ENCODE assay signal across 8 cellular contexts in genomic region chr11:62601114-62601363, GRCh38. TPM values are rescaled to one million over a fixed set of nuclear protein-coding genes. Genes with fewer than 3 reads are reported as not detected.
DNase-seq lines count a peak whose midpoint lies in the region; ATAC-seq and TF ChIP-seq lines count a peak whose summit lies in the region.

No MANE protein-coding gene starts in this region.

- no peaks in the 10 kb centered on the region for H3K9me3 Mint-ChIP-seq in activated CD4-positive, alpha-beta memory T cell treated with anti-CD3 and anti-CD28 coated beads, Interleukin-2, amount 10 ng/mL, durations not matched to agents 7 days and 5 days
- no peaks in the 10 kb centered on the region for H3K9me3 Mint-ChIP-seq in osteocyte (ENCODE audit: unreplicated experiment)

- ATAC-seq in HG03139 (IDR thresholded peaks at IDR 0.05; ENCODE audit: unreplicated experiment) (peak; percentile 4), HG03135 (IDR thresholded peaks at IDR 0.05; ENCODE audit: unreplicated experiment) (no peak), GM21529 (IDR thresholded peaks at IDR 0.05; ENCODE audit: unreplicated experiment) (no peak)

- TF ChIP-seq CTCF in foreskin fibroblast (IDR thresholded peaks at IDR 0.05; ENCODE audit: low read depth, low read length) (no peak), osteocyte (IDR thresholded peaks at IDR 0.05) (no peak)

- peak; percentile 52 for DNase-seq in activated CD4-positive, alpha-beta memory T cell treated with anti-CD3 and anti-CD28 coated beads, Interleukin-2, amount 10 ng/mL, durations not matched to agents 7 days and 5 days
- DNase-seq in foreskin fibroblast (peak in 1 of 2 donors; percentile 71), osteocyte (ENCODE audit: extremely low spot score, unreplicated experiment) (no peak), NCI-H1105 (lab: John Stamatoyannopoulos, UW) (no peak)

- CTCF ChIA-PET in activated CD4-positive, alpha-beta memory T cell treated with anti-CD3 and anti-CD28 coated beads, Interleukin-2, amount 10 ng/mL, durations not matched to agents 7 days and 5 days (lab: Charles Lee) = interaction anchor here (0.6 to 3.3 kb wide), 10 partner anchors 9 to 1154 kb away, joined by 3 to 51 read pairs (median 6); partner anchors contain the start of genes EEF1G, HNRNPUL2, TTC9C and TUT1

- H3K27ac Mint-ChIP-seq in activated CD4-positive, alpha-beta memory T cell treated with anti-CD3 and anti-CD28 coated beads, Interleukin-2, amount 10 ng/mL, durations not matched to agents 7 days and 5 days = peak overlapping the region; percentile 88
- peak overlapping the region; percentile 96 for H3K27ac Mint-ChIP-seq in osteocyte (ENCODE audit: unreplicated experiment)

- H3K36me3 Mint-ChIP-seq in activated CD4-positive, alpha-beta memory T cell treated with anti-CD3 and anti-CD28 coated beads, Interleukin-2, amount 10 ng/mL, durations not matched to agents 7 days and 5 days (ENCODE audit: low read depth) = peaks cover 71% of the 10 kb centered on the region
- peaks cover 36% of the 10 kb centered on the region for H3K36me3 Mint-ChIP-seq in osteocyte (ENCODE audit: unreplicated experiment)

- H3K36me3 ChIP-seq in ES-I3 (ENCODE audit: insufficient read depth, low read length) = peaks cover 16% of the 10 kb centered on the region; the same call in 1 of the 2 replicates

- H3K4me3 ChIP-seq in foreskin fibroblast (ENCODE audit: low read depth in 1 of 2, low read length in 2 of 2) = peak overlapping the region; percentile 93 to 98

- H3K4me1 ChIP-seq in ES-I3 (ENCODE audit: insufficient read depth, low read length) = peaks cover 18% of the 10 kb centered on the region

- H3K27me3 Mint-ChIP-seq in activated CD4-positive, alpha-beta memory T cell treated with anti-CD3 and anti-CD28 coated beads, Interleukin-2, amount 10 ng/mL, durations not matched to agents 7 days and 5 days = no peaks in the 10 kb centered on the region
- no peaks in the 10 kb centered on the region for H3K27me3 Mint-ChIP-seq in osteocyte (ENCODE audit: unreplicated experiment)

- peak overlapping the region; percentile 96 for H3K9ac ChIP-seq in ES-I3 (ENCODE audit: low read depth, low read length)

- H3K9me3 ChIP-seq in ES-I3 (ENCODE audit: control insufficient read depth, insufficient read depth, low read length) = no peaks in the 10 kb centered on the region

- peaks cover 54% of the 10 kb centered on the region for H3K4me1 Mint-ChIP-seq in activated CD4-positive, alpha-beta memory T cell treated with anti-CD3 and anti-CD28 coated beads, Interleukin-2, amount 10 ng/mL, durations not matched to agents 7 days and 5 days
- peaks cover 32% of the 10 kb centered on the region for H3K4me1 Mint-ChIP-seq in osteocyte (ENCODE audit: unreplicated experiment)

- peak overlapping the region; percentile 85 for H3K4me3 Mint-ChIP-seq in activated CD4-positive, alpha-beta memory T cell treated with anti-CD3 and anti-CD28 coated beads, Interleukin-2, amount 10 ng/mL, durations not matched to agents 7 days and 5 days
- H3K4me3 Mint-ChIP-seq in osteocyte (ENCODE audit: unreplicated experiment) = peak overlapping the region; percentile 84

- POLR2A ChIA-PET in activated CD4-positive, alpha-beta memory T cell treated with anti-CD3 and anti-CD28 coated beads, Interleukin-2, amount 10 ng/mL, durations not matched to agents 7 days and 5 days (lab: Charles Lee) = interaction anchor here (0.6 to 6.4 kb wide), 30 partner anchors 10 to 280 kb away, joined by 3 to 116 read pairs (median 6); partner anchors contain the start of genes B3GAT3, C11orf98, CSKMT and EEF1G

RNA-seq across cellular contexts. Expression of gene MTA2, which starts 0.6 kb away (rescaled TPM):
- 100 to 1,000 TPM; 226 TPM for total RNA-seq in activated CD4-positive, alpha-beta memory T cell treated with anti-CD3 and anti-CD28 coated beads, Interleukin-2, amount 10 ng/mL, durations not matched to agents 7 days and 5 days
- 91.6 and 107 TPM in 2 replicates for total RNA-seq in osteocyte

RNA-seq across cellular contexts. Expression of gene TUT1, which starts 9.7 kb away (rescaled TPM):
- total RNA-seq in activated CD4-positive, alpha-beta memory T cell treated with anti-CD3 and anti-CD28 coated beads, Interleukin-2, amount 10 ng/mL, durations not matched to agents 7 days and 5 days = 10 to 100 TPM; 23.7 to 25.2 TPM
- total RNA-seq in osteocyte = 12.7 and 15.6 TPM in 2 replicates

RNA-seq across cellular contexts. Expression of gene EML3, which starts 11.5 kb away (rescaled TPM):
- total RNA-seq in activated CD4-positive, alpha-beta memory T cell treated with anti-CD3 and anti-CD28 coated beads, Interleukin-2, amount 10 ng/mL, durations not matched to agents 7 days and 5 days = 100 to 1,000 TPM; 121 to 122 TPM
- 78.8 and 80.9 TPM in 2 replicates for total RNA-seq in osteocyte

RNA-seq across cellular contexts. Expression of gene ROM1, which starts 12.0 kb away (rescaled TPM):
- 1 to 10 TPM; 1.6 to 2.2 TPM for total RNA-seq in activated CD4-positive, alpha-beta memory T cell treated with anti-CD3 and anti-CD28 coated beads, Interleukin-2, amount 10 ng/mL, durations not matched to agents 7 days and 5 days
- total RNA-seq in osteocyte = 3.3 and 4.4 TPM in 2 replicates

RNA-seq across cellular contexts. Expression of gene B3GAT3, which starts 20.7 kb away (rescaled TPM):
- 10 to 100 TPM; 58.9 to 67.1 TPM for total RNA-seq in activated CD4-positive, alpha-beta memory T cell treated with anti-CD3 and anti-CD28 coated beads, Interleukin-2, amount 10 ng/mL, durations not matched to agents 7 days and 5 days
- 35.8 and 41.4 TPM in 2 replicates for total RNA-seq in osteocyte
